5 cellular contexts compared by ENCODE assay signal in genomic region chr9:97386265-97386633, GRCh38.
"Had no signal": no experiment of that assay in that cellular context is flagged by ENCODE, and none has a peak within 500 bp of the region (broad histone marks: within the 10 kb centered on the region; RNA-seq: fewer than 3 reads in every experiment).

No MANE protein-coding gene starts in this region.

- H3K36me3 ChIP-seq: pancreas, spleen, suprapubic skin, upper lobe of left lung had no signal

- H3K4me3 ChIP-seq: suprapubic skin had no signal

- H3K9me3 ChIP-seq: pancreas, spleen, suprapubic skin, upper lobe of left lung had no signal

- H3K27ac ChIP-seq: dorsolateral prefrontal cortex, pancreas, spleen, suprapubic skin, upper lobe of left lung had no signal

- H3K27me3 ChIP-seq: pancreas, suprapubic skin, upper lobe of left lung had no signal
